In genomic region chr9:108167136-108167900, GRCh38 we compare ENCODE assay signal across 15 cellular contexts.
DNase-seq lines count a peak whose midpoint lies in the region; ATAC-seq and TF ChIP-seq lines count a peak whose summit lies in the region.
"Had no signal": no experiment of that assay in that cellular context is flagged by ENCODE, and none has a peak within 500 bp of the region (broad histone marks: within the 10 kb centered on the region; RNA-seq: fewer than 3 reads in every experiment).

No MANE protein-coding gene starts in this region.

- H3K27me3 Mint-ChIP-seq in activated T-cell treated with anti-CD3 and anti-CD28 coated beads, Interleukin-2, amount 50 U/mL, for 72 hours (ENCODE audit: low read depth) = no peaks in the 10 kb centered on the region
- H3K27me3 Mint-ChIP-seq: CD8-positive, alpha-beta memory T cell had no signal

- H3K4me2 ChIP-seq in hepatocyte = no peak overlapping the region
- H3K4me2 ChIP-seq: BLaER1 had no signal

- no peaks in the 10 kb centered on the region for H3K9me2 ChIP-seq in hepatocyte (replicated peaks; ENCODE audit: insufficient read depth)

- H3K9me3 ChIP-seq in hepatocyte (ENCODE audit: low read depth) = no peaks in the 10 kb centered on the region
- H3K9me3 ChIP-seq: BLaER1, HAP-1 had no signal

- no peak overlapping the region for H2AFZ ChIP-seq in hepatocyte

- no peak for TF ChIP-seq CTCF in hepatocyte (IDR thresholded peaks at IDR 0.05; ENCODE audit: poor library complexity)

- no peak overlapping the region for H3K4me3 Mint-ChIP-seq in activated T-cell treated with anti-CD3 and anti-CD28 coated beads, Interleukin-2, amount 50 U/mL, for 72 hours
- H3K4me3 Mint-ChIP-seq: CD8-positive, alpha-beta memory T cell had no signal

- WGBS in hepatocyte (ENCODE audit: low lambda C conversion rate, missing lambda C conversion rate) = 56% methylated on average over 5 of the region's 5 CpGs

- no peak overlapping the region for H3K4me3 ChIP-seq in hepatocyte
- H3K4me3 ChIP-seq: BLaER1, HAP-1 had no signal

- ATAC-seq in activated T-cell treated with anti-CD3 and anti-CD28 coated beads, Interleukin-2, amount 50 U/mL, for 72 hours (replicated peaks in 1 of 2) = no peak
- no peak for ATAC-seq in HG03439 (IDR thresholded peaks at IDR 0.05; ENCODE audit: unreplicated experiment)
- no peak for ATAC-seq in HG02588 (IDR thresholded peaks at IDR 0.05; ENCODE audit: unreplicated experiment)

- H3K27ac ChIP-seq in hepatocyte = peak overlapping the region; percentile 16
- H3K27ac ChIP-seq: BLaER1, HL-60 had no signal

- H3K4me1 Mint-ChIP-seq in activated T-cell treated with anti-CD3 and anti-CD28 coated beads, Interleukin-2, amount 50 U/mL, for 72 hours (ENCODE audit: low read depth) = no peaks in the 10 kb centered on the region
- H3K4me1 Mint-ChIP-seq: CD8-positive, alpha-beta memory T cell had no signal

- no peak overlapping the region for H3K27ac Mint-ChIP-seq in activated T-cell treated with anti-CD3 and anti-CD28 coated beads, Interleukin-2, amount 50 U/mL, for 72 hours
- H3K27ac Mint-ChIP-seq: CD8-positive, alpha-beta memory T cell had no signal

- no peaks in the 10 kb centered on the region for H3K79me2 ChIP-seq in hepatocyte

- H3K4me1 ChIP-seq in hepatocyte (ENCODE audit: insufficient read depth) = peaks cover 26% of the 10 kb centered on the region
- H3K4me1 ChIP-seq: BLaER1, HAP-1 had no signal

- no peaks in the 10 kb centered on the region for H3K27me3 ChIP-seq in hepatocyte
- H3K27me3 ChIP-seq: BLaER1 had no signal

- H3K9me3 Mint-ChIP-seq in activated T-cell treated with anti-CD3 and anti-CD28 coated beads, Interleukin-2, amount 50 U/mL, for 72 hours = peaks cover 10 to 12% of the 10 kb centered on the region in 2 donors

- peak; percentile 30 for DNase-seq in EH (ENCODE audit: low read depth)
- peak; percentile 48 for DNase-seq in amniotic epithelial cell (ENCODE audit: low read depth)
- no peak for DNase-seq in hepatocyte (ENCODE audit: low spot score)
- DNase-seq in renal cortical epithelial cell (ENCODE audit: low read depth) = peak; percentile 22
- DNase-seq in activated T-cell treated with anti-CD3 and anti-CD28 coated beads, Interleukin-2, amount 50 U/mL, for 72 hours = no peak
- DNase-seq in DMS153 (lab: John Stamatoyannopoulos, UW) = no peak
- DNase-seq: AML-193; CD8-positive, alpha-beta memory T cell; DMS79 treated with DMSO at 0.1 percent for 48 hours; GDM1 had no signal

- H3K36me3 Mint-ChIP-seq in activated T-cell treated with anti-CD3 and anti-CD28 coated beads, Interleukin-2, amount 50 U/mL, for 72 hours (ENCODE audit: insufficient read depth in 2 of 2) = peaks cover 0 to 1% of the 10 kb centered on the region in 2 donors

- no peaks in the 10 kb centered on the region for H3K36me3 ChIP-seq in hepatocyte (replicated peaks; ENCODE audit: insufficient read depth, low read depth)
- H3K36me3 ChIP-seq: BLaER1, HAP-1 had no signal

- H4K20me1 ChIP-seq in hepatocyte (ENCODE audit: insufficient read depth, poor library complexity, severe bottlenecking) = no peaks in the 10 kb centered on the region
- H4K20me1 ChIP-seq: BLaER1 had no signal

Comparison
In these comparisons a context has a peak if more than half of its experiments do, and no peak if none do; other contexts are left out.
1. DNase-seq: peak in EH (single experiment), amniotic epithelial cell (single experiment) and renal cortical epithelial cell (single experiment); none in hepatocyte (single experiment), activated T-cell treated with anti-CD3 and anti-CD28 coated beads, Interleukin-2, amount 50 U/mL, for 72 hours (0 of 2) and DMS153 (single experiment).